In the genomic region with DNA sequence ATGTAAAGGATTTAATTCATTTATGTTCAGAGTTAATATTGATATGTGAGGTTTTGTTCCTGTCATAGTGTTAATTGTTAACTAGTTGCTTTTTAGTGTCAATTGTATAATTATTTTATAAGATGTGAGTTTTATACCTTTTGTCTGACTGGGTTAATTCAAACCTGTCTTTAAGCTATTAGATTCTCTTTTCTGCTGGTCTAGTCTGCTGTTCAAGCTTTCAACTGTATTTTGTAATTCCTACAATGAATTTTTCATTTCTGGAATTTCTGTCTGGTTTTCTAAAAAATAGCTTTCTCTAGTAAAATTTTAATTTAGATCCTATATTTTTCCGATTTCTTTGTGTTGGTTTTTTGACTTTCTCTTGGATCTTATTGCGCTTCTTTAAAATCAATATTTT, we compare ENCODE assay signal across 29 cellular contexts.
"Had no signal": no experiment of that assay in that cellular context is flagged by ENCODE, and none has a peak within 500 bp of the region (broad histone marks: within the 10 kb centered on the region; RNA-seq: fewer than 3 reads in every experiment).

No MANE protein-coding gene starts in this region.

- H3K4me2 ChIP-seq: neural progenitor cell, smooth muscle cell had no signal

- H3K27me3 ChIP-seq: neural progenitor cell, ovary, stomach, thyroid gland, tibial nerve, upper lobe of left lung, vagina had no signal

- H3K4me3 Mint-ChIP-seq: nephron; neural progenitor cell; stimulated activated effector memory CD8-positive, alpha-beta T cell treated with anti-CD3 and anti-CD28 coated beads, Interleukin-12 subunit alpha, Interleukin-12 subunit beta, amount 100 ng/mL, for 72 hours; stimulated activated naive B cell treated with anti-CD40 and anti-IgM and Interleukin-4, amounts not matched to agents 10 μg/mL and 1 μg/mL and 100 μg/mL, for 72 hours had no signal

- ATAC-seq: naive thymus-derived CD4-positive, alpha-beta T cell; right cardiac atrium; sciatic nerve; stimulated activated effector memory CD8-positive, alpha-beta T cell treated with anti-CD3 and anti-CD28 coated beads, Interleukin-12 subunit alpha, Interleukin-12 subunit beta, amount 100 ng/mL, for 72 hours; stimulated activated naive B cell treated with anti-CD40 and anti-IgM and Interleukin-4, amounts not matched to agents 10 μg/mL and 1 μg/mL and 100 μg/mL, for 72 hours had no signal

- DNase-seq: naive thymus-derived CD4-positive, alpha-beta T cell; occipital lobe; ovary; posterior cingulate gyrus; psoas muscle; right cardiac atrium; stimulated activated CD4-positive, alpha-beta T cell treated with anti-CD3 and anti-CD28 coated beads, Interleukin-15, amount 100 ng/mL, for 24 hours; stimulated activated CD4-positive, alpha-beta T cell treated with anti-CD3 and anti-CD28 coated beads, Interleukin-2, amount 100 ng/mL, for 24 hours; stimulated activated CD4-positive, alpha-beta T cell treated with anti-CD3 and anti-CD28 coated beads, Interleukin-2, amount 100 ng/mL, for 48 hours; stimulated activated CD4-positive, alpha-beta T cell treated with anti-CD3 and anti-CD28 coated beads, Interleukin-4, amount 100 ng/mL, for 24 hours; stimulated activated naive B cell treated with anti-CD40 and anti-IgM and Interleukin-4, amounts not matched to agents 10 μg/mL and 1 μg/mL and 100 μg/mL, for 72 hours; stimulated activated naive CD4-positive, alpha-beta T cell treated with Interleukin-2 at 50 U/mL for 16 hours; stomach; trophoblast cell; upper lobe of left lung had no signal

- H2AFZ ChIP-seq: neural progenitor cell, parathyroid adenoma had no signal

- H3K9ac ChIP-seq: neural progenitor cell, parathyroid adenoma had no signal

- H3K4me1 ChIP-seq: neural progenitor cell, parathyroid adenoma had no signal

- H3K36me3 ChIP-seq: neural progenitor cell, ovary, thoracic aorta, thyroid gland had no signal

- H3K9me3 ChIP-seq: ovary, psoas muscle, stomach, thoracic aorta, thyroid gland, tibial nerve, upper lobe of left lung, vagina had no signal

- H3K27me3 Mint-ChIP-seq: naive thymus-derived CD4-positive, alpha-beta T cell; progenitor cell of endocrine pancreas; stimulated activated naive B cell treated with anti-CD40 and anti-IgM and Interleukin-4, amounts not matched to agents 10 μg/mL and 1 μg/mL and 100 μg/mL, for 72 hours; stimulated activated naive CD8-positive, alpha-beta T cell treated with anti-CD3 and anti-CD28 coated beads, Interleukin-15, Interleukin-2, amounts not matched to agents 100 ng/mL and 50 ng/mL, for 24 hours had no signal

- H3K4me3 ChIP-seq: neural progenitor cell, ovary, psoas muscle, skin epidermis, smooth muscle cell, stomach, thoracic aorta, thyroid gland, tibial nerve, upper lobe of left lung, vagina had no signal

- H3K4me1 Mint-ChIP-seq: neural progenitor cell had no signal

- H3K27ac ChIP-seq: neural progenitor cell, ovary, parathyroid adenoma, psoas muscle, skin epidermis, stomach, thoracic aorta, tibial nerve, vagina had no signal

- FAIRE-seq: urothelium cell line had no signal

- H3K27ac Mint-ChIP-seq: neural progenitor cell had no signal
